ENCODE assay signal across 11 cellular contexts in the genomic region with DNA sequence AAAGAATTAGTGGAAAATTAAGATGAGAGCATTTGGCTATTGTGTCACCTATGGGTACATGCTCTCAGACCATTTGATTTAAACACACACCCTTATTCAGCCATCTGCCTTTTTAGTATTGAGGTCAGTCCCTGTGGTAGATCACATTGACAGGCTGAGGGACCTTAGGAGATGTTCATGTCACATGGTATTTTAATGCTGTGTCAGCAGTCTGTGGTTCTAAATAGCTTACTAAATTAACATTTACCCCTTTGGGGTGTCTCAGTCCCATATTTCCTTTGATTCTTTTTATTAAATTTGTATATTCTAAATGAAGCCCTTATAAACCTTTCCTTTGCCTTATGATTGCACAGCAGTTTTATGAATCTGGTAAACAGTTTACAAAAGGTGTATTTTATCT. TPM values are rescaled to one million over a fixed set of nuclear protein-coding genes. Genes with fewer than 3 reads are reported as not detected.
DNase-seq lines count a peak whose midpoint lies in the region; ATAC-seq and TF ChIP-seq lines count a peak whose summit lies in the region.
"Had no signal": no experiment of that assay in that cellular context is flagged by ENCODE, and none has a peak within 500 bp of the region (broad histone marks: within the 10 kb centered on the region; RNA-seq: fewer than 3 reads in every experiment).

No MANE protein-coding gene starts in this region.

- no peak overlapping the region for H3K27ac Mint-ChIP-seq in endothelial cell (ENCODE audit: unreplicated experiment)

- H3K9me3 ChIP-seq in GM23248 (ENCODE audit: low read depth) = no peaks in the 10 kb centered on the region
- H3K9me3 ChIP-seq in SK-N-MC (ENCODE audit: low read depth, low read length) = no peaks in the 10 kb centered on the region
- no peaks in the 10 kb centered on the region for H3K9me3 ChIP-seq in psoas muscle

- H3K4me3 ChIP-seq in GM23248 (peak overlapping the region; percentile 95), SK-N-MC (peak overlapping the region; percentile 89), psoas muscle (peak overlapping the region; percentile 100)
- H3K4me3 ChIP-seq: lung had no signal

- H3K4me1 ChIP-seq in GM23248 (ENCODE audit: insufficient read depth) (peaks cover 15% of the 10 kb centered on the region), psoas muscle (peaks cover 20% of the 10 kb centered on the region)

- TF ChIP-seq CTCF in endothelial cell (IDR thresholded peaks at IDR 0.05; ENCODE audit: unreplicated experiment) (no peak), psoas muscle (IDR thresholded peaks at IDR 0.05) (no peak)

- H3K9me3 Mint-ChIP-seq in endothelial cell (ENCODE audit: unreplicated experiment) = no peaks in the 10 kb centered on the region

- peak overlapping the region; percentile 99 for H3K9ac ChIP-seq in GM23248
- H3K9ac ChIP-seq in SK-N-MC (ENCODE audit: insufficient read length) = peak overlapping the region; percentile 99

- peaks cover 34% of the 10 kb centered on the region for H3F3A ChIP-seq in GM23248 (ENCODE audit: insufficient read depth)

- H3K27ac ChIP-seq in GM23248 (no peak overlapping the region), SK-N-MC (no peak overlapping the region), psoas muscle (no peak overlapping the region)
- H3K27ac ChIP-seq: epithelial cell of prostate had no signal

- H3K9me2 ChIP-seq in GM23248 (ENCODE audit: insufficient read depth) = no peaks in the 10 kb centered on the region

- intact Hi-C loops in psoas muscle (cut with DNase I) = no loop called here

- peaks cover 41% of the 10 kb centered on the region for H3K36me3 Mint-ChIP-seq in endothelial cell (ENCODE audit: low read depth, unreplicated experiment)

- peaks cover 5% of the 10 kb centered on the region for H4K20me1 ChIP-seq in GM23248 (ENCODE audit: insufficient read depth)

- peak overlapping the region; percentile 99 for H3K4me3 Mint-ChIP-seq in endothelial cell (ENCODE audit: unreplicated experiment)

- no peaks in the 10 kb centered on the region for H3K27me3 ChIP-seq in GM23248 (replicated peaks; ENCODE audit: insufficient read depth)
- no peaks in the 10 kb centered on the region for H3K27me3 ChIP-seq in psoas muscle (ENCODE audit: insufficient read depth in 3 of 3, low read length in 2 of 3)

- peaks cover 76% of the 10 kb centered on the region for H3K79me2 ChIP-seq in GM23248 (ENCODE audit: insufficient read depth)

- in situ Hi-C loops in GM23248 (cut with MboI) = no loop called here

- ATAC-seq in psoas muscle = no peak

- H3K4me2 ChIP-seq in GM23248 (ENCODE audit: unreplicated experiment) = peak overlapping the region; percentile 86

- H2AFZ ChIP-seq in GM23248 = no peak overlapping the region

- H3K4me1 Mint-ChIP-seq in endothelial cell (ENCODE audit: unreplicated experiment) = peaks cover 16% of the 10 kb centered on the region

- H3K36me3 ChIP-seq in GM23248 (ENCODE audit: low read depth) (peaks cover 55% of the 10 kb centered on the region), SK-N-MC (ENCODE audit: insufficient read depth, low read length) (peaks cover 50% of the 10 kb centered on the region), psoas muscle (ENCODE audit: insufficient read depth in 1 of 2, low read depth in 1 of 2) (peaks cover 7 to 60% of the 10 kb centered on the region in 2 donors)

- H3K27me3 Mint-ChIP-seq in endothelial cell (ENCODE audit: unreplicated experiment) = no peaks in the 10 kb centered on the region

- no peak for DNase-seq in GM23248
- DNase-seq in SK-N-MC (ENCODE audit: low read depth, low spot score) = no peak
- no peak for DNase-seq in endothelial cell (ENCODE audit: low spot score)
- no peak for DNase-seq in psoas muscle
- no peak for DNase-seq in stimulated activated CD4-positive, alpha-beta T cell treated with anti-CD3 and anti-CD28 coated beads, Interleukin-12 subunit alpha, Interleukin-12 subunit beta, amount 100 ng/mL, for 4 hours
- no peak for DNase-seq in glomerular visceral epithelial cell (ENCODE audit: extremely low spot score)
- no peak for DNase-seq in NCI-H146 (lab: John Stamatoyannopoulos, UW)
- no peak for DNase-seq in DMS79 (lab: John Stamatoyannopoulos, UW)
- DNase-seq: NCI-H1417 treated with DMSO at 0.1 percent for 48 hours had no signal

RNA-seq across cellular contexts. Expression of gene RBM5, which starts 2.3 kb away (rescaled TPM):
- 86.1 and 152 TPM in 2 replicates for total RNA-seq in GM23248 (2014; rRNA removed; shearing (Covaris generic))
- 44.5 and 55.0 TPM in 2 replicates for polyA plus RNA-seq in GM23248 (2016; fragmentation: Nextera tagmentation; extraction: Ambion mirVana)
- total RNA-seq in endothelial cell (ENCODE audit: unreplicated experiment) = 219 TPM
- total RNA-seq in psoas muscle = 10 to 100 TPM; 35.6 to 61.4 (median 55.2) TPM
- 10 to 100 TPM; 30.7 to 35.0 (median 31.1) TPM for polyA plus RNA-seq in psoas muscle
